8 cellular contexts compared by ENCODE assay signal in genomic region chr2:87595017-87595416, GRCh38.
A peak's percentile ranks its signal among the peaks of the same experiment; 100 is the strongest.
DNase-seq lines count a peak whose midpoint lies in the region; TF ChIP-seq lines count a peak whose summit lies in the region.
"Not testable (repeated sequence)": the region's sequence is repeated elsewhere in the genome, so short reads cannot be mapped to it uniquely, and the experiment has no call there.

No MANE protein-coding gene starts in this region.

- 41% methylated on average over 5 of the region's 6 CpGs for WGBS in SK-N-SH (ENCODE audit: low lambda C conversion rate)
- 63% methylated on average over 6 of the region's 6 CpGs for WGBS in hepatocyte (ENCODE audit: low lambda C conversion rate, missing lambda C conversion rate)
- WGBS in sigmoid colon, 2 donors, result 64 to 82% methylated on average over 6 of the region's 6 CpGs
- WGBS in urinary bladder, result 32% methylated on average over 6 of the region's 6 CpGs

- peak overlapping the region; percentile 87 for H3K27ac Mint-ChIP-seq in chondrocyte (ENCODE audit: unreplicated experiment)

- H3K27me3 ChIP-seq in SK-N-SH (ENCODE audit: insufficient read depth); cardiac muscle cell; hepatocyte; sigmoid colon: not testable (repeated sequence)

- DNase-seq in KBM-7 (peak; percentile 53), SK-N-SH (peak; percentile 4), cardiac muscle cell (ENCODE audit: low read depth in 1 of 2, low spot score in 1 of 2) (peak; percentile 12 to 73), myocyte (ENCODE audit: low read depth) (peak; percentile 71), sigmoid colon (peak; percentile 67)
- DNase-seq in chondrocyte (ENCODE audit: low spot score); hepatocyte (ENCODE audit: low spot score): not testable (repeated sequence)

- not testable (repeated sequence) for TF ChIP-seq RAD21 in SK-N-SH (IDR thresholded peaks at IDR 0.05; ENCODE audit: low read length)

- in situ Hi-C loops in KBM-7 (cut with MboI; ENCODE audit: low pct_unique_long_range_greater_than_20kb, low sequenced_read_pairs), result not testable (repeated sequence)

- not testable (repeated sequence) for H3K9me3 Mint-ChIP-seq in chondrocyte (ENCODE audit: low read depth)

- not testable (repeated sequence) for TF ChIP-seq EP300 in SK-N-SH (IDR thresholded peaks at IDR 0.05; ENCODE audit: borderline replicate concordance in 1 of 2, low read depth in 1 of 2, low read length in 1 of 2); sigmoid colon (IDR thresholded peaks at IDR 0.05)

- H3K4me3 Mint-ChIP-seq in chondrocyte (ENCODE audit: unreplicated experiment), result not testable (repeated sequence)

- CTCF ChIA-PET in SK-N-SH (lab: Yijun Ruan, JAX), result not testable (repeated sequence)

- TF ChIP-seq POLR2A in sigmoid colon (IDR thresholded peaks at IDR 0.05), result not testable (repeated sequence)

- H3K79me2 ChIP-seq in SK-N-SH (ENCODE audit: insufficient read depth); hepatocyte: not testable (repeated sequence)

- not testable (repeated sequence) for H4K20me1 ChIP-seq in SK-N-SH (ENCODE audit: insufficient read depth); hepatocyte (ENCODE audit: insufficient read depth, poor library complexity, severe bottlenecking)

- peaks cover 15% of the 10 kb centered on the region for H3K4me1 Mint-ChIP-seq in chondrocyte (ENCODE audit: low read depth)

- POLR2A ChIA-PET in SK-N-SH (lab: Yijun Ruan, JAX), result not testable (repeated sequence)

- TF ChIP-seq CTCF in SK-N-SH (IDR thresholded peaks at IDR 0.05); chondrocyte (IDR thresholded peaks at IDR 0.05); cardiac muscle cell (IDR thresholded peaks at IDR 0.05; ENCODE audit: low read depth, low read length); hepatocyte (IDR thresholded peaks at IDR 0.05; ENCODE audit: poor library complexity); sigmoid colon (IDR thresholded peaks at IDR 0.05): not testable (repeated sequence)

- H3K9me3 ChIP-seq in SK-N-SH; cardiac muscle cell (ENCODE audit: low read depth); hepatocyte (ENCODE audit: low read depth); sigmoid colon: not testable (repeated sequence)

- H3K27me3 Mint-ChIP-seq in chondrocyte (ENCODE audit: low read depth), result not testable (repeated sequence)

- intact Hi-C loops in sigmoid colon (cut with DNase I), result not testable (repeated sequence)

- not testable (repeated sequence) for H3K36me3 ChIP-seq in SK-N-SH (replicated peaks in 1 of 2; ENCODE audit: control insufficient read depth in 1 of 2, insufficient read depth in 2 of 2, low read length in 1 of 2); cardiac muscle cell; hepatocyte (replicated peaks; ENCODE audit: insufficient read depth, low read depth); sigmoid colon; urinary bladder (ENCODE audit: insufficient read depth)

- not testable (repeated sequence) for H3K4me3 ChIP-seq in SK-N-SH (ENCODE audit: low read depth in 2 of 2, low read length in 1 of 2); cardiac muscle cell; hepatocyte; sigmoid colon; urinary bladder (ENCODE audit: low read depth, low read length)

- not testable (repeated sequence) for H3K36me3 Mint-ChIP-seq in chondrocyte (ENCODE audit: low read depth)

- H3K4me1 ChIP-seq in SK-N-SH (ENCODE audit: control insufficient read depth in 1 of 2, insufficient read depth in 2 of 2, low read depth in 1 of 2, low read length in 1 of 2); cardiac muscle cell (ENCODE audit: low read depth); hepatocyte (ENCODE audit: insufficient read depth); urinary bladder (ENCODE audit: insufficient read depth): not testable (repeated sequence)
- peaks cover 0 to 11% (median 5%) of the 10 kb centered on the region in 4 donors for H3K4me1 ChIP-seq in sigmoid colon

- not testable (repeated sequence) for H2AFZ ChIP-seq in SK-N-SH (ENCODE audit: low read depth); hepatocyte

- H3K9me2 ChIP-seq in SK-N-SH; hepatocyte (replicated peaks; ENCODE audit: insufficient read depth): not testable (repeated sequence)

- H3K27ac ChIP-seq in SK-N-SH (ENCODE audit: low read depth in 2 of 2, low read length in 1 of 2) (peak overlapping the region in 1 of 2 experiments; percentile 94; a peak in 2 of 4 replicates), cardiac muscle cell (peak overlapping the region; percentile 92), hepatocyte (peak overlapping the region; percentile 76), sigmoid colon (peak overlapping the region; percentile 38 to 64 (median 44)), urinary bladder (ENCODE audit: low read depth) (peak overlapping the region; percentile 15)

- not testable (repeated sequence) for H3K4me2 ChIP-seq in SK-N-SH, hepatocyte

- H3K9ac ChIP-seq in SK-N-SH, result not testable (repeated sequence)

- not testable (repeated sequence) for H3F3A ChIP-seq in SK-N-SH (replicated peaks; ENCODE audit: insufficient read depth)
